In the genomic region with DNA sequence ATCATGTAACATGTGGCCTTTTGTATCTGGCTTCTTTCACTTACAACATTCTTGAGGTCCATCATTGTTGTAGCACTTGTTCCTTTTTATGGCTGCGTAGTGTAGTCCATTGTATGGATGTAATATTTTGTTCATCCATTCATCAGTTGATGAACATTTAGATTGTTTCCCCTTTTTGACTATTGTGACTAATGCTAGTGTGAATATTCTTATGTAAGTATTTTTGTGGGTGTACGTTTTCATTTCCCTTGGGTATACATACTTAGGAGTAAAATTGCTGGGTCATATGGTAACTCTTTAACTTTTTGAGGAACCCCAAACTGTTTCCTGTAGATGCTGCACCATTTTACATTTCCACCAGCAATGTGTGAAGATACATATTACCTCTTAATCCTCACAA, we compare ENCODE assay signal across 7 cellular contexts.
A peak's percentile ranks its signal among the peaks of the same experiment; 100 is the strongest.
DNase-seq lines count a peak whose midpoint lies in the region; ATAC-seq, FAIRE-seq and TF ChIP-seq lines count a peak whose summit lies in the region.
"Not testable (repeated sequence)": the region's sequence is repeated elsewhere in the genome, so short reads cannot be mapped to it uniquely, and the experiment has no call there.

No MANE protein-coding gene starts in this region.

- SMC1A ChIA-PET in GM12878 (lab: Charles Lee; ENCODE audit: uncharacterized antibody, unreplicated experiment) = not testable (repeated sequence)

- not testable (repeated sequence) for H3K9me3 ChIP-seq in Caco-2; Loucy (ENCODE audit: insufficient read depth, low read depth, low read length); GM12878 (replicated peaks; ENCODE audit: control insufficient read depth, insufficient read depth, low read length); osteoblast (ENCODE audit: low read depth, low read length)

- not testable (repeated sequence) for DNase-seq in Caco-2; T-cell; activated T-cell treated with anti-CD3 and anti-CD28 coated beads, Interleukin-2, amount 50 U/mL, for 24 hours; GM12878 (ENCODE audit: low read depth, low spot score); glutamatergic neuron; osteoblast (ENCODE audit: insufficient read length, low spot score, missing footprints)

- 35% methylated on average over 2 of the region's 2 CpGs for WGBS in GM12878 (ENCODE audit: insufficient coverage, insufficient replicate concordance, low lambda C conversion rate, missing lambda C conversion rate)

- ATAC-seq in T-cell (replicated peaks in 1 of 4); GM12878: not testable (repeated sequence)

- H3K9ac ChIP-seq in Loucy (ENCODE audit: low read depth, low read length, poor library complexity, severe bottlenecking); GM12878 (ENCODE audit: control insufficient read depth, insufficient read depth, low read length): not testable (repeated sequence)

- POLR2A ChIA-PET in Caco-2 (lab: Charles Lee); T-cell (lab: Charles Lee); GM12878 (lab: Charles Lee): not testable (repeated sequence)

- H2AFZ ChIP-seq in Loucy (ENCODE audit: low read length); GM12878 (ENCODE audit: control insufficient read depth, low read depth, low read length); osteoblast (ENCODE audit: low read length): not testable (repeated sequence)

- not testable (repeated sequence) for H3K9me2 ChIP-seq in Loucy (replicated peaks; ENCODE audit: low read depth, low read length)

- H3K4me1 ChIP-seq in Caco-2; Loucy (ENCODE audit: insufficient read depth, low read length, poor library complexity, severe bottlenecking); GM12878 (ENCODE audit: control insufficient read depth, insufficient read depth, low read length); osteoblast (ENCODE audit: insufficient read depth, low read length): not testable (repeated sequence)

- H3K4me2 ChIP-seq in Loucy (ENCODE audit: low read depth, low read length, poor library complexity, severe bottlenecking) (peak overlapping the region; percentile 74), GM12878 (ENCODE audit: control insufficient read depth, insufficient read depth) (peak overlapping the region; percentile 81), osteoblast (ENCODE audit: insufficient read depth, low read length) (peak overlapping the region; percentile 83)

- H3K4me1 Mint-ChIP-seq in Caco-2 (ENCODE audit: low read depth, unreplicated experiment); glutamatergic neuron (ENCODE audit: low read depth, unreplicated experiment): not testable (repeated sequence)
- peaks cover 42 to 56% (median 52%) of the 10 kb centered on the region in 3 donors for H3K4me1 Mint-ChIP-seq in T-cell
- peaks cover 47% of the 10 kb centered on the region for H3K4me1 Mint-ChIP-seq in activated T-cell treated with anti-CD3 and anti-CD28 coated beads, Interleukin-2, amount 50 U/mL, for 24 hours (ENCODE audit: low read depth)

- RAD21 ChIA-PET in GM12878 (lab: Charles Lee; ENCODE audit: unreplicated experiment) = not testable (repeated sequence)

- H3K4me3 Mint-ChIP-seq in Caco-2 (ENCODE audit: unreplicated experiment) (peak overlapping the region; percentile 25), T-cell (peak overlapping the region in 1 of 3 donors; percentile 57), glutamatergic neuron (ENCODE audit: unreplicated experiment) (peak overlapping the region; percentile 78)
- not testable (repeated sequence) for H3K4me3 Mint-ChIP-seq in activated T-cell treated with anti-CD3 and anti-CD28 coated beads, Interleukin-2, amount 50 U/mL, for 24 hours

- TF ChIP-seq EP300 in GM12878 (IDR thresholded peaks at IDR 0.05; ENCODE audit: borderline replicate concordance in 1 of 2, control insufficient read depth in 1 of 2, low read depth in 2 of 2, low read length in 2 of 2) = not testable (repeated sequence)

- not testable (repeated sequence) for TF ChIP-seq POLR2A in GM12878 (IDR thresholded peaks at IDR 0.05; ENCODE audit: low read depth, low read length)

- H3K27me3 Mint-ChIP-seq in Caco-2 (ENCODE audit: insufficient read depth, unreplicated experiment); T-cell; activated T-cell treated with anti-CD3 and anti-CD28 coated beads, Interleukin-2, amount 50 U/mL, for 24 hours; glutamatergic neuron (ENCODE audit: unreplicated experiment): not testable (repeated sequence)

- not testable (repeated sequence) for TF ChIP-seq RAD21 in GM12878 (IDR thresholded peaks at IDR 0.05; ENCODE audit: insufficient read depth, low read depth, low read length)

- H3K36me3 ChIP-seq in Caco-2 (ENCODE audit: control insufficient read depth, insufficient read depth, low read length); Loucy (ENCODE audit: insufficient read depth, low read length); GM12878 (ENCODE audit: control insufficient read depth in 2 of 2, insufficient read depth in 2 of 2, low read length in 1 of 2); osteoblast (ENCODE audit: insufficient read depth, low read length): not testable (repeated sequence)

- H3K27ac ChIP-seq in GM12878 (ENCODE audit: control insufficient read depth, insufficient read depth) = 0 out of 2 replicates have a peak overlapping the region, but pooled peaks have one; percentile 2
- H3K27ac ChIP-seq in osteoblast (ENCODE audit: low read depth, low read length) = not testable (repeated sequence)

- not testable (repeated sequence) for H3K27me3 ChIP-seq in Caco-2 (replicated peaks; ENCODE audit: control insufficient read depth, insufficient read depth, low read length); Loucy (ENCODE audit: insufficient read depth, low read length, poor library complexity, severe bottlenecking); GM12878 (replicated peaks in 1 of 2; ENCODE audit: control insufficient read depth in 2 of 2, insufficient read depth in 2 of 2, low read length in 1 of 2); osteoblast (ENCODE audit: insufficient read depth, low read length)

- FAIRE-seq in GM12878 (lab: Jason Lieb, UNC) = not testable (repeated sequence)

- intact Hi-C loops in Caco-2 (cut with micrococcal nuclease; ENCODE audit: unreplicated experiment) = not testable (repeated sequence)
- intact Hi-C loops in GM12878 (cut with micrococcal nuclease; ENCODE audit: unreplicated experiment) = loop anchor here (10.0 kb wide), 1 partner anchor 71 kb away; no protein-coding TSS in a partner anchor

- H3K79me2 ChIP-seq in Loucy (ENCODE audit: insufficient read depth, low read length) (peaks cover 34% of the 10 kb centered on the region; the same call in 1 of the 2 replicates), GM12878 (ENCODE audit: control insufficient read depth, insufficient read depth, low read length) (peaks cover 44% of the 10 kb centered on the region), osteoblast (ENCODE audit: insufficient read depth, low read length) (peaks cover 15% of the 10 kb centered on the region)

- in situ Hi-C loops in GM12878 (cut with MboI) = not testable (repeated sequence)

- not testable (repeated sequence) for H3K36me3 Mint-ChIP-seq in Caco-2 (ENCODE audit: insufficient read depth, unreplicated experiment); glutamatergic neuron (ENCODE audit: unreplicated experiment)
- peaks cover 26% of the 10 kb centered on the region for H3K36me3 Mint-ChIP-seq in T-cell
- H3K36me3 Mint-ChIP-seq in activated T-cell treated with anti-CD3 and anti-CD28 coated beads, Interleukin-2, amount 50 U/mL, for 24 hours (ENCODE audit: low read depth) = peaks cover 65% of the 10 kb centered on the region

- not testable (repeated sequence) for H3F3A ChIP-seq in Loucy (ENCODE audit: low read depth)

- BruUV-seq in Caco-2 (replicated peaks; lab: Mats Ljungman, UMichigan); GM12878 (replicated peaks; lab: Mats Ljungman, UMichigan): not testable (repeated sequence)

- not testable (repeated sequence) for H4K20me1 ChIP-seq in Loucy (ENCODE audit: insufficient read depth, low read length, poor library complexity, severe bottlenecking); GM12878 (ENCODE audit: control insufficient read depth, insufficient read depth); osteoblast (ENCODE audit: insufficient read depth, low read length)

- not testable (repeated sequence) for H3K27ac Mint-ChIP-seq in Caco-2 (ENCODE audit: unreplicated experiment); glutamatergic neuron (ENCODE audit: unreplicated experiment)
- H3K27ac Mint-ChIP-seq in T-cell = peak overlapping the region; percentile 2 to 22
- H3K27ac Mint-ChIP-seq in activated T-cell treated with anti-CD3 and anti-CD28 coated beads, Interleukin-2, amount 50 U/mL, for 24 hours = peak overlapping the region; percentile 7

- not testable (repeated sequence) for TF ChIP-seq CTCF in Caco-2 (IDR thresholded peaks at IDR 0.05; ENCODE audit: insufficient read depth in 1 of 2, low read depth in 1 of 2, low read length in 1 of 2, severe bottlenecking in 1 of 2, unreplicated experiment in 1 of 2); Loucy (conservative IDR thresholded peaks at IDR 0.05; ENCODE audit: low read length); GM12878 (IDR thresholded peaks at IDR 0.05 in 2 of 3, conservative IDR thresholded peaks at IDR 0.05 in 1 of 3; ENCODE audit: control insufficient read depth in 2 of 3, extremely low read depth in 1 of 3, insufficient read depth in 1 of 3, low read depth in 3 of 3, low read length in 3 of 3); glutamatergic neuron (IDR thresholded peaks at IDR 0.05; ENCODE audit: partially characterized antibody, unreplicated experiment); osteoblast (IDR thresholded peaks at IDR 0.05; ENCODE audit: extremely low read depth, low read depth, low read length)

- H3K4me3 ChIP-seq in Caco-2 (ENCODE audit: low read depth, low read length); osteoblast (ENCODE audit: insufficient read depth, low read length): not testable (repeated sequence)
- H3K4me3 ChIP-seq in Loucy (ENCODE audit: low read length, poor library complexity, severe bottlenecking) (peak overlapping the region; percentile 78), GM12878 (peak overlapping the region; percentile 77)

- not testable (repeated sequence) for H3K9me3 Mint-ChIP-seq in Caco-2 (ENCODE audit: unreplicated experiment); T-cell; activated T-cell treated with anti-CD3 and anti-CD28 coated beads, Interleukin-2, amount 50 U/mL, for 24 hours; glutamatergic neuron (ENCODE audit: unreplicated experiment)

- CTCF ChIA-PET in Caco-2 (lab: Charles Lee); T-cell (lab: Charles Lee); GM12878 (lab: Yijun Ruan, JAX): not testable (repeated sequence)
